In genomic region chr2:40741532-40741931, GRCh38 we compare ENCODE assay signal across 21 cellular contexts.
"Had no signal": no experiment of that assay in that cellular context is flagged by ENCODE, and none has a peak within 500 bp of the region (broad histone marks: within the 10 kb centered on the region; RNA-seq: fewer than 3 reads in every experiment).

No MANE protein-coding gene starts in this region.

- H3K9me3 Mint-ChIP-seq: activated B cell treated with CpG ODN at 0.5 μM for 24 hours; activated CD8-positive, alpha-beta T cell treated with anti-CD3 and anti-CD28 coated beads for 36 hours; T-helper 2 cell treated with Interferon-gamma antibody and Interleukin-4, amounts not matched to agents 5 μg/mL and 100 μg/mL, for 36 hours had no signal

- ATAC-seq: activated CD8-positive, alpha-beta T cell treated with anti-CD3 and anti-CD28 coated beads for 36 hours; activated T-helper 17 cell treated with anti-CD3 and anti-CD28 coated beads, Interleukin-2, amount 50 U/mL, for 72 hours; gastroesophageal sphincter; heart left ventricle; stimulated activated naive CD8-positive, alpha-beta T cell treated with anti-CD3 and anti-CD28 coated beads, Interleukin-15, Interleukin-2, amounts not matched to agents 100 U/mL and 50 U/mL, for 24 hours had no signal

- H3K27me3 ChIP-seq: esophagus muscularis mucosa, gastroesophageal sphincter, heart left ventricle, right atrium auricular region, tibial artery had no signal

- H3K4me1 Mint-ChIP-seq: activated B cell treated with CpG ODN at 0.5 μM for 24 hours; activated naive CD8-positive, alpha-beta T cell treated with anti-CD3 and anti-CD28 coated beads, Interleukin-2, amount 10 ng/mL, durations not matched to agents 7 days and 5 days; activated T-helper 17 cell treated with anti-CD3 and anti-CD28 coated beads, Interleukin-2, amount 50 U/mL, for 72 hours had no signal

- H3K27ac Mint-ChIP-seq: activated B cell treated with CpG ODN at 0.5 μM for 24 hours; activated CD8-positive, alpha-beta T cell treated with anti-CD3 and anti-CD28 coated beads for 36 hours; activated naive CD8-positive, alpha-beta T cell treated with anti-CD3 and anti-CD28 coated beads, Interleukin-2, amount 10 ng/mL, durations not matched to agents 7 days and 5 days; activated T-helper 17 cell treated with anti-CD3 and anti-CD28 coated beads, Interleukin-2, amount 50 U/mL, for 72 hours; progenitor cell of endocrine pancreas; T-helper 2 cell treated with Interferon-gamma antibody and Interleukin-4, amounts not matched to agents 5 μg/mL and 100 μg/mL, for 36 hours had no signal

- DNase-seq: activated B cell treated with CpG ODN at 0.5 μM for 24 hours; activated CD4-positive, alpha-beta T cell treated with anti-CD3 and anti-CD28 coated beads for 48 hours; activated CD8-positive, alpha-beta T cell treated with anti-CD3 and anti-CD28 coated beads for 36 hours; activated naive CD4-positive, alpha-beta T cell; activated naive CD8-positive, alpha-beta T cell treated with anti-CD3 and anti-CD28 coated beads, Interleukin-2, amount 10 ng/mL, durations not matched to agents 7 days and 5 days; activated T-cell treated with anti-CD3 and anti-CD28 coated beads, Interleukin-2, amount 50 U/mL, for 1 hour; cerebellar nuclear complex; cortex of kidney; heart left ventricle; left ventricle myocardium inferior; occipital lobe; stimulated activated naive CD8-positive, alpha-beta T cell treated with anti-CD3 and anti-CD28 coated beads, Interleukin-15, Interleukin-2, amounts not matched to agents 100 U/mL and 50 U/mL, for 24 hours; substantia nigra; tibial artery had no signal

- H3K4me3 Mint-ChIP-seq: activated B cell treated with CpG ODN at 0.5 μM for 24 hours; activated CD8-positive, alpha-beta T cell treated with anti-CD3 and anti-CD28 coated beads for 36 hours; activated naive CD8-positive, alpha-beta T cell treated with anti-CD3 and anti-CD28 coated beads, Interleukin-2, amount 10 ng/mL, durations not matched to agents 7 days and 5 days; activated T-helper 17 cell treated with anti-CD3 and anti-CD28 coated beads, Interleukin-2, amount 50 U/mL, for 72 hours; T-helper 2 cell treated with Interferon-gamma antibody and Interleukin-4, amounts not matched to agents 5 μg/mL and 100 μg/mL, for 36 hours had no signal

- H3K27me3 Mint-ChIP-seq: activated B cell treated with CpG ODN at 0.5 μM for 24 hours; activated CD8-positive, alpha-beta T cell treated with anti-CD3 and anti-CD28 coated beads for 36 hours; activated naive CD8-positive, alpha-beta T cell treated with anti-CD3 and anti-CD28 coated beads, Interleukin-2, amount 10 ng/mL, durations not matched to agents 7 days and 5 days; activated T-helper 17 cell treated with anti-CD3 and anti-CD28 coated beads, Interleukin-2, amount 50 U/mL, for 72 hours; progenitor cell of endocrine pancreas had no signal

- H3K27ac ChIP-seq: esophagus muscularis mucosa, gastroesophageal sphincter, heart left ventricle, left ventricle myocardium inferior, right atrium auricular region, tibial artery had no signal

- H3K36me3 ChIP-seq: esophagus muscularis mucosa, gastroesophageal sphincter, heart left ventricle, left ventricle myocardium inferior, right atrium auricular region, tibial artery had no signal

- H3K36me3 Mint-ChIP-seq: activated naive CD8-positive, alpha-beta T cell treated with anti-CD3 and anti-CD28 coated beads, Interleukin-2, amount 10 ng/mL, durations not matched to agents 7 days and 5 days had no signal

- H3K9me3 ChIP-seq: esophagus muscularis mucosa, gastroesophageal sphincter, heart left ventricle, left ventricle myocardium inferior, right atrium auricular region, tibial artery had no signal

- H3K4me3 ChIP-seq: esophagus muscularis mucosa, gastroesophageal sphincter, heart left ventricle, left ventricle myocardium inferior, right atrium auricular region, tibial artery had no signal

- H3K4me1 ChIP-seq: esophagus muscularis mucosa, gastroesophageal sphincter, heart left ventricle, left ventricle myocardium inferior, right atrium auricular region, tibial artery had no signal

- FAIRE-seq: urothelium cell line had no signal
